1 cellular context compared by ENCODE assay signal in genomic region chr18:2606335-2606734, GRCh38.
TF ChIP-seq lines count a peak whose summit lies in the region.

No MANE protein-coding gene starts in this region.

TF ChIP-seq in SK-N-SH, 30 proteins besides CTCF, POLR2A, EP300 and RAD21 (continued from another document):
- TF ChIP-seq IRF3 (IDR thresholded peaks at IDR 0.05; ENCODE audit: low read depth, low read length) (no peak), FOXM1 (IDR thresholded peaks at IDR 0.05; ENCODE audit: low read depth) (no peak), JUND (IDR thresholded peaks at IDR 0.05) (no peak), SMC3 (IDR thresholded peaks at IDR 0.05; ENCODE audit: low read depth, low read length) (no peak), USF1 (IDR thresholded peaks at IDR 0.05; ENCODE audit: borderline replicate concordance, low read depth) (no peak)
TF ChIP-seq in SK-N-SH: peak in this region for 0.
